15 cellular contexts compared by ENCODE assay signal in genomic region chr2:202932425-202933138, GRCh38. TPM values are rescaled to one million over a fixed set of nuclear protein-coding genes. Genes with fewer than 3 reads are reported as not detected.
DNase-seq lines count a peak whose midpoint lies in the region; ATAC-seq and TF ChIP-seq lines count a peak whose summit lies in the region.
"Had no signal": no experiment of that assay in that cellular context is flagged by ENCODE, and none has a peak within 500 bp of the region (broad histone marks: within the 10 kb centered on the region; RNA-seq: fewer than 3 reads in every experiment).

No MANE protein-coding gene starts in this region.

- H3K27ac ChIP-seq in subcutaneous abdominal adipose tissue (ENCODE audit: low read depth, low read length) = peak overlapping the region; percentile 37
- H3K27ac ChIP-seq: A549 had no signal

- no peaks in the 10 kb centered on the region for H3K9me3 Mint-ChIP-seq in natural killer cell treated with Interleukin-12 subunit alpha and Interleukin-12 subunit beta and Interleukin-15 and Interleukin-18, amount 100 ng/mL, for 72 hours
- no peaks in the 10 kb centered on the region for H3K9me3 Mint-ChIP-seq in natural killer cell
- H3K9me3 Mint-ChIP-seq in effector memory CD8-positive, alpha-beta T cell = no peaks in the 10 kb centered on the region

- peaks cover 0 to 7% of the 10 kb centered on the region in 2 donors for H3K4me1 Mint-ChIP-seq in natural killer cell treated with Interleukin-12 subunit alpha and Interleukin-12 subunit beta and Interleukin-15 and Interleukin-18, amount 100 ng/mL, for 72 hours (ENCODE audit: low read depth in 2 of 2)
- H3K4me1 Mint-ChIP-seq in natural killer cell = peaks cover 7% of the 10 kb centered on the region in 2 donors
- H3K4me1 Mint-ChIP-seq in effector memory CD8-positive, alpha-beta T cell (ENCODE audit: low read depth in 2 of 2) = peaks cover 0 to 2% of the 10 kb centered on the region in 2 donors

- no peaks in the 10 kb centered on the region for H3K9me3 ChIP-seq in adipocyte (ENCODE audit: control insufficient read depth, low read length)
- no peaks in the 10 kb centered on the region for H3K9me3 ChIP-seq in subcutaneous abdominal adipose tissue (ENCODE audit: control insufficient read depth in 5 of 5, low read length in 5 of 5)
- H3K9me3 ChIP-seq: A549 had no signal

- no peak for TF ChIP-seq CTCF in natural killer cell (IDR thresholded peaks at IDR 0.05)

- H3K9ac ChIP-seq in adipocyte (ENCODE audit: low read length) = peak overlapping the region; percentile 65
- H3K9ac ChIP-seq in subcutaneous abdominal adipose tissue (ENCODE audit: low read length in 5 of 5) = peak overlapping the region in 1 of 5 donors; percentile 48

- no peaks in the 10 kb centered on the region for H3K27me3 Mint-ChIP-seq in natural killer cell treated with Interleukin-12 subunit alpha and Interleukin-12 subunit beta and Interleukin-15 and Interleukin-18, amount 100 ng/mL, for 72 hours
- H3K27me3 Mint-ChIP-seq in natural killer cell (ENCODE audit: low read depth in 2 of 2) = no peaks in the 10 kb centered on the region
- no peaks in the 10 kb centered on the region for H3K27me3 Mint-ChIP-seq in effector memory CD8-positive, alpha-beta T cell

- H3K36me3 ChIP-seq in adipocyte (ENCODE audit: control insufficient read depth, insufficient read depth, low read length, severe bottlenecking) (peaks cover 3% of the 10 kb centered on the region), subcutaneous abdominal adipose tissue (ENCODE audit: control insufficient read depth in 5 of 5, insufficient read depth in 5 of 5, low read length in 5 of 5) (peaks cover 4 to 29% (median 9%) of the 10 kb centered on the region in 5 donors)

- H3K27me3 ChIP-seq in adipocyte (replicated peaks; ENCODE audit: control insufficient read depth, insufficient read depth, low read length) (no peaks in the 10 kb centered on the region), subcutaneous abdominal adipose tissue (ENCODE audit: control insufficient read depth in 5 of 5, insufficient read depth in 4 of 5, low read length in 5 of 5) (no peaks in the 10 kb centered on the region)

- no peak for DNase-seq in natural killer cell treated with Interleukin-12 subunit alpha and Interleukin-12 subunit beta and Interleukin-15 and Interleukin-18, amount 100 ng/mL, for 72 hours (ENCODE audit: low spot score)
- DNase-seq in natural killer cell = no peak
- peak; percentile 81 for DNase-seq in adipocyte (ENCODE audit: low read depth)
- peak; percentile 6 for DNase-seq in foreskin melanocyte
- no peak for DNase-seq in hippocampal formation (lab: John Stamatoyannopoulos, UW)
- DNase-seq in effector memory CD8-positive, alpha-beta T cell = no peak
- no peak for DNase-seq in head of caudate nucleus
- DNase-seq: activated CD4-positive, alpha-beta T cell treated with anti-CD3 and anti-CD28 coated beads for 48 hours; activated T-cell treated with anti-CD3 and anti-CD28 coated beads, Interleukin-2, amount 50 U/mL, for 48 hours; anterior cingulate cortex; effector CD4-positive, alpha-beta T cell; MM.1S; NCI-H2171 treated with DMSO at 0.1 percent for 48 hours had no signal

- no peaks in the 10 kb centered on the region for H3K36me3 Mint-ChIP-seq in natural killer cell treated with Interleukin-12 subunit alpha and Interleukin-12 subunit beta and Interleukin-15 and Interleukin-18, amount 100 ng/mL, for 72 hours
- peaks cover 8% of the 10 kb centered on the region for H3K36me3 Mint-ChIP-seq in natural killer cell
- peaks cover 2% of the 10 kb centered on the region for H3K36me3 Mint-ChIP-seq in effector memory CD8-positive, alpha-beta T cell (ENCODE audit: insufficient read depth)

- H3K27ac Mint-ChIP-seq in natural killer cell treated with Interleukin-12 subunit alpha and Interleukin-12 subunit beta and Interleukin-15 and Interleukin-18, amount 100 ng/mL, for 72 hours = no peak overlapping the region
- no peak overlapping the region for H3K27ac Mint-ChIP-seq in natural killer cell
- no peak overlapping the region for H3K27ac Mint-ChIP-seq in effector memory CD8-positive, alpha-beta T cell

- intact Hi-C loops in natural killer cell (cut with micrococcal nuclease) = no loop called here
- intact Hi-C loops in head of caudate nucleus (cut with DNase I) = no loop called here

- peak overlapping the region; percentile 69 for H3K4me3 ChIP-seq in adipocyte (ENCODE audit: low read length)
- no peak overlapping the region for H3K4me3 ChIP-seq in subcutaneous abdominal adipose tissue (ENCODE audit: low read depth in 1 of 5, low read length in 5 of 5)
- H3K4me3 ChIP-seq: A549 had no signal

- no peak overlapping the region for H3K4me3 Mint-ChIP-seq in natural killer cell treated with Interleukin-12 subunit alpha and Interleukin-12 subunit beta and Interleukin-15 and Interleukin-18, amount 100 ng/mL, for 72 hours
- H3K4me3 Mint-ChIP-seq in natural killer cell = no peak overlapping the region
- H3K4me3 Mint-ChIP-seq in effector memory CD8-positive, alpha-beta T cell = no peak overlapping the region

- ATAC-seq in natural killer cell treated with Interleukin-12 subunit alpha and Interleukin-12 subunit beta and Interleukin-15 and Interleukin-18, amount 100 ng/mL, for 72 hours = peak; percentile 24 to 31
- no peak for ATAC-seq in natural killer cell
- no peak for ATAC-seq in effector memory CD8-positive, alpha-beta T cell (replicated peaks)

- peaks cover 28% of the 10 kb centered on the region for H3K4me1 ChIP-seq in adipocyte (ENCODE audit: control insufficient read depth, insufficient read depth, low read length)
- peaks cover 4 to 14% (median 12%) of the 10 kb centered on the region in 5 donors for H3K4me1 ChIP-seq in subcutaneous abdominal adipose tissue (ENCODE audit: control insufficient read depth in 5 of 5, insufficient read depth in 5 of 5, low read length in 5 of 5)
- H3K4me1 ChIP-seq: A549 had no signal

RNA-seq across cellular contexts. Expression of gene CARF, which starts 20.5 kb away (rescaled TPM):
- 1 to 10 TPM; 3.4 to 4.7 TPM for total RNA-seq in natural killer cell treated with Interleukin-12 subunit alpha and Interleukin-12 subunit beta and Interleukin-15 and Interleukin-18, amount 100 ng/mL, for 72 hours
- 10 to 100 TPM; 15.7 to 18.8 (median 16.0) TPM for total RNA-seq in natural killer cell

RNA-seq across cellular contexts. Expression of gene WDR12, which starts 21.1 kb away (rescaled TPM):
- total RNA-seq in natural killer cell treated with Interleukin-12 subunit alpha and Interleukin-12 subunit beta and Interleukin-15 and Interleukin-18, amount 100 ng/mL, for 72 hours = 10 to 100 TPM; 76.4 to 90.2 TPM
- 10 to 100 TPM in 2 of 3 donors, 1 to 10 TPM in 1; 7.8 to 14.5 (median 12.9) TPM for total RNA-seq in natural killer cell

Comparison
In these comparisons a context has a peak if more than half of its experiments do, and no peak if none do; other contexts are left out.
1. ATAC-seq: peak in natural killer cell treated with Interleukin-12 subunit alpha and Interleukin-12 subunit beta and Interleukin-15 and Interleukin-18, amount 100 ng/mL, for 72 hours (2 of 2); none in natural killer cell (0 of 3) and effector memory CD8-positive, alpha-beta T cell (single experiment).
2. RNA of gene WDR12, which starts 21.1 kb away (total RNA-seq): 76.4 to 90.2 TPM in natural killer cell treated with Interleukin-12 subunit alpha and Interleukin-12 subunit beta and Interleukin-15 and Interleukin-18, amount 100 ng/mL, for 72 hours; 7.8 to 14.5 TPM in natural killer cell; every median in the first group is over 4 times any median in the second.
3. DNase-seq: peak in adipocyte (single experiment) and foreskin melanocyte (single experiment); none in natural killer cell treated with Interleukin-12 subunit alpha and Interleukin-12 subunit beta and Interleukin-15 and Interleukin-18, amount 100 ng/mL, for 72 hours (single experiment), natural killer cell (single experiment), hippocampal formation (0 of 2), effector memory CD8-positive, alpha-beta T cell (0 of 3) and head of caudate nucleus (0 of 42).